In genomic region chr16:31080035-31080629, GRCh38 we compare ENCODE assay signal across 2 cellular contexts.
A peak's percentile ranks its signal among the peaks of the same experiment; 100 is the strongest.
TF ChIP-seq lines count a peak whose summit lies in the region.

No MANE protein-coding gene starts in this region.

TF ChIP-seq in GM23338, 12 proteins besides CTCF, POLR2A, EP300 and RAD21:
- TF ChIP-seq ZNF462 (CRISPR knock-in tag; IDR thresholded peaks at IDR 0.05): no peak
- no peak for TF ChIP-seq ZNF331 (CRISPR knock-in tag; IDR thresholded peaks at IDR 0.05; ENCODE audit: low read depth)
- TF ChIP-seq NANOG (IDR thresholded peaks at IDR 0.05; ENCODE audit: borderline replicate concordance): no peak
- no peak for TF ChIP-seq ETS1 (IDR thresholded peaks at IDR 0.05)
- TF ChIP-seq CREB1 (CRISPR knock-in tag; IDR thresholded peaks at IDR 0.05; ENCODE audit: low read depth): no peak
- no peak for TF ChIP-seq REST (IDR thresholded peaks at IDR 0.05; ENCODE audit: unreplicated experiment)
- TF ChIP-seq ZNF114 (CRISPR knock-in tag; IDR thresholded peaks at IDR 0.05): no peak
- TF ChIP-seq POLR2AphosphoS5 (IDR thresholded peaks at IDR 0.05; ENCODE audit: low read depth): no peak
- TF ChIP-seq EZH2 (IDR thresholded peaks at IDR 0.05; ENCODE audit: low read depth, unreplicated experiment): no peak
- no peak for TF ChIP-seq JUNB (IDR thresholded peaks at IDR 0.05; ENCODE audit: unreplicated experiment)
- TF ChIP-seq EZH2phosphoT487 (IDR thresholded peaks at IDR 0.05; ENCODE audit: unreplicated experiment): no peak
- TF ChIP-seq STAT1 (IDR thresholded peaks at IDR 0.05; ENCODE audit: unreplicated experiment): no peak

TF ChIP-seq in K562, 482 proteins besides CTCF, POLR2A, EP300 and RAD21:
- TF ChIP-seq ZNF518B (CRISPR knock-in tag; IDR thresholded peaks at IDR 0.05) (no peak), YBX1 (IDR thresholded peaks at IDR 0.05) (no peak), RBM17 (IDR thresholded peaks at IDR 0.05; ENCODE audit: borderline replicate concordance, low read depth, low read length) (no peak), ZBTB33 (CRISPR knock-in tag; IDR thresholded peaks at IDR 0.05) (peak; percentile 64), TBL1XR1 (IDR thresholded peaks at IDR 0.05; ENCODE audit: low read length in 2 of 2) (no peak), TFAP4 (CRISPR knock-in tag; IDR thresholded peaks at IDR 0.05; ENCODE audit: borderline replicate concordance) (0 out of 2 replicates have a peak, but pooled peaks have one; percentile 20), DDX20 (tag; IDR thresholded peaks at IDR 0.05; ENCODE audit: low read depth) (no peak), POLR2G (IDR thresholded peaks at IDR 0.05; ENCODE audit: low read depth, low read length) (peak; percentile 64; the same call in 1 of the 2 replicates), RBFOX2 (IDR thresholded peaks at IDR 0.05; ENCODE audit: low read depth, low read length) (peak; percentile 60; the same call in 1 of the 2 replicates), ZNF134 (CRISPR knock-in tag; conservative IDR thresholded peaks at IDR 0.05) (no peak)
